Comparison of ENCODE assay signal across 17 cellular contexts in the genomic region with DNA sequence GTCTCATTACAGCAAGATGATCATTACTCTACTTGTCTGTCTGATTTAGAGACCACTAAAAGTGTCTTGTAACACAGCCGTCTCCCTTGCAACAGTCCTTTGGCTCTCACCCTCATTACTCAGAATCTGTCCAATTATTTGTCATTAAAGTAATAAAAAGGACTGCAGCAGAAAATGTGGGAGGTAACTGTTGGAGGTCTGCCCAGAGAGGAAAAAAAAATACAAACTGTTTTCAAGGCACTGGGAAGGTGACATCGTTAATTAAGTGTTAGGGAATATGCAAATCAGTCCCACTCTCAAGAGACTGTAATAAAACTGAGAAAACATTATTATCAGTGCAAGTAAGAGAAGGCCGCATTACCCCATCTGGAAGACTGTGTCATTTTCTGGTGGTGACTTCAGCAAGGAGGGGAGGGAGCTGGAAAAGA.
DNase-seq lines count a peak whose midpoint lies in the region; ATAC-seq and TF ChIP-seq lines count a peak whose summit lies in the region.
"Had no signal": no experiment of that assay in that cellular context is flagged by ENCODE, and none has a peak within 500 bp of the region (broad histone marks: within the 10 kb centered on the region; RNA-seq: fewer than 3 reads in every experiment).

No MANE protein-coding gene starts in this region.

- ATAC-seq in HG03139 (IDR thresholded peaks at IDR 0.05; ENCODE audit: unreplicated experiment) (no peak), HG03442 (IDR thresholded peaks at IDR 0.05; ENCODE audit: unreplicated experiment) (no peak), HG02610 (IDR thresholded peaks at IDR 0.05; ENCODE audit: unreplicated experiment) (no peak)

- no peak for TF ChIP-seq CTCF in fibroblast of villous mesenchyme (IDR thresholded peaks at IDR 0.05; ENCODE audit: insufficient read depth, low read depth, low read length)

- H3K4me3 ChIP-seq in fibroblast of villous mesenchyme (ENCODE audit: low read depth, low read length) = no peak overlapping the region
- H3K4me3 ChIP-seq: adrenal gland, esophagus muscularis mucosa, upper lobe of left lung had no signal

- peak; percentile 6 for DNase-seq in Ammon's horn (ENCODE audit: low spot score)
- DNase-seq in NCI-H1105 treated with DMSO at 0.1 percent for 48 hours (lab: John Stamatoyannopoulos, UW) = peak; percentile 97
- peak; percentile 59 for DNase-seq in NCI-H446 treated with DMSO at 0.1 percent for 48 hours (lab: John Stamatoyannopoulos, UW)
- DNase-seq in fibroblast of villous mesenchyme (ENCODE audit: low read depth) = peak; percentile 59
- no peak for DNase-seq in GOT3 (lab: John Stamatoyannopoulos, UW)
- DNase-seq: activated CD4-positive, alpha-beta T cell treated with anti-CD3 and anti-CD28 coated beads for 4 hours; activated effector memory CD4-positive, alpha-beta T cell treated with anti-CD3 and anti-CD28 coated beads, Interleukin-2, amount 50 U/mL, for 16 hours; adrenal gland; MM.1S; occipital lobe; RPMI8226; stimulated activated CD4-positive, alpha-beta T cell treated with anti-CD3 and anti-CD28 coated beads, Interleukin-1b, Interleukin-23, amount 100 ng/mL, for 48 hours; upper lobe of left lung had no signal
